1 cellular context compared by ENCODE assay signal in the genomic region with DNA sequence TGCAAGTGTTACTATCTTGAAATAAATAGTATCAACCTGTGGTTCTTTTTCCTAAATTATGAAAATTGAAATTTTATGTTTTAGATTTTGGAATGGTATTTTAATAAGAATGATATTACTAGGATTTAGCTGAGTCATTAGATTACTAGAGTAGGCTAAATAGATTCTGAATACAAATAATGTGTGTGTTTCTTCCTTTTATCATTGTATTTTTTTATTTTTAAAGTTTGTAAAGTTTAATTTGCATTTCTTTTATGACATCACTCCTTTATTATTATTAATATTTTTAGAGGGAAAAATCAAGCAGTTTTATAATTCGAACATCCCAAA.
TF ChIP-seq lines count a peak whose summit lies in the region.

No MANE protein-coding gene starts in this region.

TF ChIP-seq in K562, 482 proteins besides CTCF, POLR2A, EP300 and RAD21 (continues in another document):
- no peak for TF ChIP-seq SOX6 (IDR thresholded peaks at IDR 0.05)
- TF ChIP-seq ZNF589 (CRISPR knock-in tag; IDR thresholded peaks at IDR 0.05; ENCODE audit: low read depth), result no peak
- peak; percentile 87 for TF ChIP-seq C11orf30 (IDR thresholded peaks at IDR 0.05; ENCODE audit: low read depth)
- TF ChIP-seq CSDE1 (IDR thresholded peaks at IDR 0.05), result no peak
- no peak for TF ChIP-seq ZNF3 (CRISPR knock-in tag; IDR thresholded peaks at IDR 0.05)
- TF ChIP-seq, protein P1, sequence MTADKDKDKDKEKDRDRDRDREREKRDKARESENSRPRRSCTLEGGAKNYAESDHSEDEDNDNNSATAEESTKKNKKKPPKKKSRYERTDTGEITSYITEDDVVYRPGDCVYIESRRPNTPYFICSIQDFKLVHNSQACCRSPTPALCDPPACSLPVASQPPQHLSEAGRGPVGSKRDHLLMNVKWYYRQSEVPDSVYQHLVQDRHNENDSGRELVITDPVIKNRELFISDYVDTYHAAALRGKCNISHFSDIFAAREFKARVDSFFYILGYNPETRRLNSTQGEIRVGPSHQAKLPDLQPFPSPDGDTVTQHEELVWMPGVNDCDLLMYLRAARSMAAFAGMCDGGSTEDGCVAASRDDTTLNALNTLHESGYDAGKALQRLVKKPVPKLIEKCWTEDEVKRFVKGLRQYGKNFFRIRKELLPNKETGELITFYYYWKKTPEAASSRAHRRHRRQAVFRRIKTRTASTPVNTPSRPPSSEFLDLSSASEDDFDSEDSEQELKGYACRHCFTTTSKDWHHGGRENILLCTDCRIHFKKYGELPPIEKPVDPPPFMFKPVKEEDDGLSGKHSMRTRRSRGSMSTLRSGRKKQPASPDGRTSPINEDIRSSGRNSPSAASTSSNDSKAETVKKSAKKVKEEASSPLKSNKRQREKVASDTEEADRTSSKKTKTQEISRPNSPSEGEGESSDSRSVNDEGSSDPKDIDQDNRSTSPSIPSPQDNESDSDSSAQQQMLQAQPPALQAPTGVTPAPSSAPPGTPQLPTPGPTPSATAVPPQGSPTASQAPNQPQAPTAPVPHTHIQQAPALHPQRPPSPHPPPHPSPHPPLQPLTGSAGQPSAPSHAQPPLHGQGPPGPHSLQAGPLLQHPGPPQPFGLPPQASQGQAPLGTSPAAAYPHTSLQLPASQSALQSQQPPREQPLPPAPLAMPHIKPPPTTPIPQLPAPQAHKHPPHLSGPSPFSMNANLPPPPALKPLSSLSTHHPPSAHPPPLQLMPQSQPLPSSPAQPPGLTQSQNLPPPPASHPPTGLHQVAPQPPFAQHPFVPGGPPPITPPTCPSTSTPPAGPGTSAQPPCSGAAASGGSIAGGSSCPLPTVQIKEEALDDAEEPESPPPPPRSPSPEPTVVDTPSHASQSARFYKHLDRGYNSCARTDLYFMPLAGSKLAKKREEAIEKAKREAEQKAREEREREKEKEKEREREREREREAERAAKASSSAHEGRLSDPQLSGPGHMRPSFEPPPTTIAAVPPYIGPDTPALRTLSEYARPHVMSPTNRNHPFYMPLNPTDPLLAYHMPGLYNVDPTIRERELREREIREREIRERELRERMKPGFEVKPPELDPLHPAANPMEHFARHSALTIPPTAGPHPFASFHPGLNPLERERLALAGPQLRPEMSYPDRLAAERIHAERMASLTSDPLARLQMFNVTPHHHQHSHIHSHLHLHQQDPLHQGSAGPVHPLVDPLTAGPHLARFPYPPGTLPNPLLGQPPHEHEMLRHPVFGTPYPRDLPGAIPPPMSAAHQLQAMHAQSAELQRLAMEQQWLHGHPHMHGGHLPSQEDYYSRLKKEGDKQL (CRISPR knock-in tag; IDR thresholded peaks at IDR 0.05; ENCODE audit: borderline replicate concordance), result no peak
- peak; percentile 77 for TF ChIP-seq MAFG (tag; conservative IDR thresholded peaks at IDR 0.05)
- peak; percentile 52; the same call in 1 of the 2 replicates for TF ChIP-seq MAFF (IDR thresholded peaks at IDR 0.05; ENCODE audit: low read length)
- no peak for TF ChIP-seq ZNF347 (CRISPR knock-in tag; IDR thresholded peaks at IDR 0.05; ENCODE audit: low read depth)
- no peak for TF ChIP-seq ZNF354B (CRISPR knock-in tag; IDR thresholded peaks at IDR 0.05)
- TF ChIP-seq, protein P2, sequence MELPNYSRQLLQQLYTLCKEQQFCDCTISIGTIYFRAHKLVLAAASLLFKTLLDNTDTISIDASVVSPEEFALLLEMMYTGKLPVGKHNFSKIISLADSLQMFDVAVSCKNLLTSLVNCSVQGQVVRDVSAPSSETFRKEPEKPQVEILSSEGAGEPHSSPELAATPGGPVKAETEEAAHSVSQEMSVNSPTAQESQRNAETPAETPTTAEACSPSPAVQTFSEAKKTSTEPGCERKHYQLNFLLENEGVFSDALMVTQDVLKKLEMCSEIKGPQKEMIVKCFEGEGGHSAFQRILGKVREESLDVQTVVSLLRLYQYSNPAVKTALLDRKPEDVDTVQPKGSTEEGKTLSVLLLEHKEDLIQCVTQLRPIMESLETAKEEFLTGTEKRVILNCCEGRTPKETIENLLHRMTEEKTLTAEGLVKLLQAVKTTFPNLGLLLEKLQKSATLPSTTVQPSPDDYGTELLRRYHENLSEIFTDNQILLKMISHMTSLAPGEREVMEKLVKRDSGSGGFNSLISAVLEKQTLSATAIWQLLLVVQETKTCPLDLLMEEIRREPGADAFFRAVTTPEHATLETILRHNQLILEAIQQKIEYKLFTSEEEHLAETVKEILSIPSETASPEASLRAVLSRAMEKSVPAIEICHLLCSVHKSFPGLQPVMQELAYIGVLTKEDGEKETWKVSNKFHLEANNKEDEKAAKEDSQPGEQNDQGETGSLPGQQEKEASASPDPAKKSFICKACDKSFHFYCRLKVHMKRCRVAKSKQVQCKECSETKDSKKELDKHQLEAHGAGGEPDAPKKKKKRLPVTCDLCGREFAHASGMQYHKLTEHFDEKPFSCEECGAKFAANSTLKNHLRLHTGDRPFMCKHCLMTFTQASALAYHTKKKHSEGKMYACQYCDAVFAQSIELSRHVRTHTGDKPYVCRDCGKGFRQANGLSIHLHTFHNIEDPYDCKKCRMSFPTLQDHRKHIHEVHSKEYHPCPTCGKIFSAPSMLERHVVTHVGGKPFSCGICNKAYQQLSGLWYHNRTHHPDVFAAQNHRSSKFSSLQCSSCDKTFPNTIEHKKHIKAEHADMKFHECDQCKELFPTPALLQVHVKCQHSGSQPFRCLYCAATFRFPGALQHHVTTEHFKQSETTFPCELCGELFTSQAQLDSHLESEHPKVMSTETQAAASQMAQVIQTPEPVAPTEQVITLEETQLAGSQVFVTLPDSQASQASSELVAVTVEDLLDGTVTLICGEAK (IDR thresholded peaks at IDR 0.05), result no peak
- TF ChIP-seq, protein P2 (CRISPR knock-in tag; IDR thresholded peaks at IDR 0.05), result no peak
- no peak for TF ChIP-seq SUPT5H (IDR thresholded peaks at IDR 0.05)
- no peak for TF ChIP-seq CBFB (CRISPR knock-in tag; IDR thresholded peaks at IDR 0.05)
- no peak for TF ChIP-seq TOE1 (IDR thresholded peaks at IDR 0.05; ENCODE audit: borderline replicate concordance)
- no peak for TF ChIP-seq TOE1 (CRISPR knock-in tag; IDR thresholded peaks at IDR 0.05; ENCODE audit: borderline replicate concordance, low read depth)
- TF ChIP-seq, protein P3, sequence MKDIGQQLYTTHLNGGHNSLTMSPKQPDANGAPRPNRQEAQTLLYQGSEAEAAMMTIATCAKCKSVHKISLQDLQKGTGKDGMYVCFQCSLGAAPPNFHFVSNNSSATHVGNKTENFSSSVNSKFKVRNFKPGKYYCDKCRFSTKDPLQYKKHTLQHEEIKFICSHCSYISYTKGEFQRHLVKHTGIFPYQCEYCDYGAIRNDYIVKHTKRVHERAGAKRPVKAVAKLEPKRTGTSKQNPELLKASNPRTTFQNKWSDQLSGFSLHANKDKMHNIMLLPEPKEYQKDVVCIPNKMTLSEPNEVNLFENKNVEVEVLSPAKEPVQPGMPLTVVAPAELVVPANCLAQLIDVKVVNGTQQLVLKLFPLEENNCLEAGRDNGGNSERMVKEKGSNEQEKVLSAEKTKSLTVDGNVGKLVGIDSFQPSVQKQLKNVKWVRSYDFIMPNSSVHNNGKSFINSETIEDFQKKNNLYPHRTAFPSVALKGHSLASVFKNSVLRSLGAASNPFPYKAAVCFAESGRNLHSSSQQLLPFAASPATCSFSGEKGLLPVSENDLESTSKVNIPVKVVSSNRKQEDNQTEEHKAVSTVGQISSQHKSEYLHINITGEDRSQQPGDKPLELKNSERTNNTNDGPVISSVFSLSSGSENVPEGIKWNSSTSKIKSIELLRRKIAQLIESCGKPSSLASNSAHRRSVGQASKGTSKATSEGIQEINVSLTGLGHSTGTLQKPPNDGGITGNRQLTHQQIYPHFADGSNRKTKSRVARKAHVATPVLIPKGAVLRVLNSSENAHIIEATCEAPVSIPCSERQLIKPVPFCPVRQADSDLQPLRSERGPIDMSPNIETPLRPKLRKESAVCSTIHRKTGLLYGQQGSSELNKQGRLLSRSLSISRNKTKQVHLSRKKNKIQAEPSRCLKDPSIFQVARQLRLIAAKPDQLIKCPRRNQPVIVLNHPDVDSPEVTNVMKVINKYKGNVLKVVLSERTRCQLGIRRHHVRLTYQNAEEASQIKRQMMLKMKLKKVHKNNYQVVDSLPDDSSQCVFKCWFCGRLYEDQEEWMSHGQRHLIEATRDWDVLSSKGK (CRISPR knock-in tag; IDR thresholded peaks at IDR 0.05), result no peak
- no peak for TF ChIP-seq ZNF785 (CRISPR knock-in tag; IDR thresholded peaks at IDR 0.05)
- no peak for TF ChIP-seq NCOA1 (IDR thresholded peaks at IDR 0.05; ENCODE audit: low read depth)
- TF ChIP-seq NFE2L1 (tag; IDR thresholded peaks at IDR 0.05; ENCODE audit: borderline replicate concordance, low read depth), result peak; percentile 20; the same call in 1 of the 2 replicates
- no peak for TF ChIP-seq ARID2 (IDR thresholded peaks at IDR 0.05)
- TF ChIP-seq SAFB2 (IDR thresholded peaks at IDR 0.05; ENCODE audit: borderline replicate concordance, low read depth, low read length, severe bottlenecking), result no peak
- TF ChIP-seq NR1H2 (CRISPR knock-in tag; IDR thresholded peaks at IDR 0.05), result no peak
- TF ChIP-seq, protein P4, sequence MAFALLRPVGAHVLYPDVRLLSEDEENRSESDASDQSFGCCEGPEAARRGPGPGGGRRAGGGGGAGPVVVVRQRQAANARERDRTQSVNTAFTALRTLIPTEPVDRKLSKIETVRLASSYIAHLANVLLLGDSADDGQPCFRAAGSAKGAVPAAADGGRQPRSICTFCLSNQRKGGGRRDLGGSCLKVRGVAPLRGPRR (CRISPR knock-in tag; IDR thresholded peaks at IDR 0.05), result no peak
- TF ChIP-seq, protein P5, sequence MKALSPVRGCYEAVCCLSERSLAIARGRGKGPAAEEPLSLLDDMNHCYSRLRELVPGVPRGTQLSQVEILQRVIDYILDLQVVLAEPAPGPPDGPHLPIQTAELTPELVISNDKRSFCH (CRISPR knock-in tag; IDR thresholded peaks at IDR 0.05), result no peak
- TF ChIP-seq, protein P5 (tag; IDR thresholded peaks at IDR 0.05), result no peak
- peak; percentile 60; the same call in 1 of the 2 replicates for TF ChIP-seq MAFK (IDR thresholded peaks at IDR 0.05; ENCODE audit: low read length)
